ENCODE assay signal across 1 cellular context in the genomic region with DNA sequence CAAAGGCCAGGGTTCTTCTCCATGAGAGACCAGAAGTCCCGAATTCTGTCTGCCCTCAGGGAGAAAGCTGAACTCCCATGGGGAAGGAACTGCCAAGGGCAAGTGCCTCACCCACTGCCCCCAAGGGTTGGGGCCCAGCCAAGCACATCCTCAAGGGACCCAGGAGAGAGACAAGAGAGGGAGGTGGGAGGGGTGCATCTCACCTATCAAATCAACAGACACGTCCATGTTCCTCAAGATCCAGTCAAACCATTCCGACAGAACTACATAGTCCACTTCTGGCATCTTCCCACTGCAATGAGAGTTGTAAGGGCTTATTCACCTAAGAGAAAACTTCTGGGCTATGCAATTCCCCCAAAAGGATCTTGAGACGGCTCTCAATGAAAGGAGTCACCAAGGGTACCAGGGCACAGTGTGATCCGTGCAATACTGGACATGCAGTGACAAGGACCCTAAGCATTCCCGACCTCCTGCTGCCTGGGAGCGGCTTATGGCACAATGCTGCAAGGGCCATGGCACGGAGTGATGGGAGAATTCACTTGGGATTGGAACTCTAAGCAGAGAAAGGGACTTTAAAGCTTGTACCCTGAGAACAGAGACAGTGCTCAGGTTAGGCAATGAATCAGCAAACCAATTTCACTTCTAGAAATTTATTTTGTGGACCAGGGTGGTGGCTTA.
TF ChIP-seq lines count a peak whose summit lies in the region.

No MANE protein-coding gene starts in this region.

TF ChIP-seq in IMR-90, 13 proteins besides CTCF, POLR2A, EP300 and RAD21:
- no peak for TF ChIP-seq CHD1 (IDR thresholded peaks at IDR 0.05; ENCODE audit: low read depth, low read length)
